ENCODE assay signal across 1 cellular context in the genomic region with DNA sequence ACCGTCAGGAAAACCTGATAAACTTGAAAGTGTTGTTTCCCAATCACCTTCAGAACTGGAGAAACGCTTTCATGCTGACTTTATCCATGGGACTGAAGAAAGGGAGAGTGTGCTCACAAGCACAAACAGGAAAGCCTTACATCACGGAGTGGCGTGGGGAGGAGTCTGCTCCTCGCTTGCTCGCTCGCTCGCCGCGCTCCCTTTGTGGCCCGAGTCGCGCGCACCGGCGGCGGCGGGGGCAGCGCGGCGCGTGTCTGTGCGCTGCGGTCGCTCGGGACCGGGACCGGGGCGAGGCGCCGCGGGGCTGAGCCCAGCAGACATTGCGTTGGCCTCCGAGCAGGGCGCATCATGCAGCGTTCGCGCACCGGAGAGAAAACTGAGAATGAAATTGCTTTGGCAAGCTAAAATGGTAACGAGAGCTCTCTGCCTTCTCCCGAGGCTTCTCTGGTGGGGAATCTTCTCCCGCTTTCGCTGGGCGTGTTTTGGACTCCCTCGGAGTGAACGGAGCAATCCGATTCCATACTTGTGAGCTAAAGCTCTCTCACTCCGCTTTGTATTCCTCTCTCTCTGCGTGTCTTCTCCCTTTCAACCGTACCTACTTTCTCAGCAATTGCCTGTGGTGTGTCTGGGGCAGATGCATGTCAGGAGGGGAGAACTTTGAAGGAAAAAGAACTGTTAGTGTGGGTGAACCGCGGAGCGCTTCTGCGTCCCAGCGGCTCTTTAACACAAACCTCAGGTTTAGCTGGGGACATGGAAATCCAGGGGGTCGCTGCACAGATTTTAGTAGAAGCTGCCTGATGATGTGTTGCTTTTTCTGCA.
TF ChIP-seq lines count a peak whose summit lies in the region.

A gene (plus strand): TSS at position 205 of the 819 bp plus-strand sequence. CDS start 178 bp downstream, at position 383.

TF ChIP-seq in HepG2, 621 proteins besides CTCF, POLR2A, EP300 and RAD21 (continued from another document and continues in another):
- TF ChIP-seq, protein P1, sequence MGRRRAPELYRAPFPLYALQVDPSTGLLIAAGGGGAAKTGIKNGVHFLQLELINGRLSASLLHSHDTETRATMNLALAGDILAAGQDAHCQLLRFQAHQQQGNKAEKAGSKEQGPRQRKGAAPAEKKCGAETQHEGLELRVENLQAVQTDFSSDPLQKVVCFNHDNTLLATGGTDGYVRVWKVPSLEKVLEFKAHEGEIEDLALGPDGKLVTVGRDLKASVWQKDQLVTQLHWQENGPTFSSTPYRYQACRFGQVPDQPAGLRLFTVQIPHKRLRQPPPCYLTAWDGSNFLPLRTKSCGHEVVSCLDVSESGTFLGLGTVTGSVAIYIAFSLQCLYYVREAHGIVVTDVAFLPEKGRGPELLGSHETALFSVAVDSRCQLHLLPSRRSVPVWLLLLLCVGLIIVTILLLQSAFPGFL (CRISPR knock-in tag; IDR thresholded peaks at IDR 0.05): no peak
- TF ChIP-seq ZFY (CRISPR knock-in tag; IDR thresholded peaks at IDR 0.05): peak; percentile 28; the same call in 1 of the 2 replicates
- TF ChIP-seq, protein P2, sequence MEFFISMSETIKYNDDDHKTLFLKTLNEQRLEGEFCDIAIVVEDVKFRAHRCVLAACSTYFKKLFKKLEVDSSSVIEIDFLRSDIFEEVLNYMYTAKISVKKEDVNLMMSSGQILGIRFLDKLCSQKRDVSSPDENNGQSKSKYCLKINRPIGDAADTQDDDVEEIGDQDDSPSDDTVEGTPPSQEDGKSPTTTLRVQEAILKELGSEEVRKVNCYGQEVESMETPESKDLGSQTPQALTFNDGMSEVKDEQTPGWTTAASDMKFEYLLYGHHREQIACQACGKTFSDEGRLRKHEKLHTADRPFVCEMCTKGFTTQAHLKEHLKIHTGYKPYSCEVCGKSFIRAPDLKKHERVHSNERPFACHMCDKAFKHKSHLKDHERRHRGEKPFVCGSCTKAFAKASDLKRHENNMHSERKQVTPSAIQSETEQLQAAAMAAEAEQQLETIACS (CRISPR knock-in tag; IDR thresholded peaks at IDR 0.05): peak; percentile 66
- TF ChIP-seq ZNF615 (CRISPR knock-in tag; IDR thresholded peaks at IDR 0.05; ENCODE audit: borderline replicate concordance): no peak
- no peak for TF ChIP-seq GATA4 (IDR thresholded peaks at IDR 0.05; ENCODE audit: borderline replicate concordance, low read depth)
- TF ChIP-seq KLF13 (CRISPR knock-in tag; IDR thresholded peaks at IDR 0.05): no peak
- TF ChIP-seq PHF8 (CRISPR knock-in tag; IDR thresholded peaks at IDR 0.05): no peak
- peak; percentile 28; the same call in 1 of the 2 replicates for TF ChIP-seq DMAP1 (CRISPR knock-in tag; IDR thresholded peaks at IDR 0.05)
- TF ChIP-seq ERF (CRISPR knock-in tag; IDR thresholded peaks at IDR 0.05): no peak
- no peak for TF ChIP-seq SP140L (CRISPR knock-in tag; IDR thresholded peaks at IDR 0.05; ENCODE audit: borderline replicate concordance)
- TF ChIP-seq, protein P3, sequence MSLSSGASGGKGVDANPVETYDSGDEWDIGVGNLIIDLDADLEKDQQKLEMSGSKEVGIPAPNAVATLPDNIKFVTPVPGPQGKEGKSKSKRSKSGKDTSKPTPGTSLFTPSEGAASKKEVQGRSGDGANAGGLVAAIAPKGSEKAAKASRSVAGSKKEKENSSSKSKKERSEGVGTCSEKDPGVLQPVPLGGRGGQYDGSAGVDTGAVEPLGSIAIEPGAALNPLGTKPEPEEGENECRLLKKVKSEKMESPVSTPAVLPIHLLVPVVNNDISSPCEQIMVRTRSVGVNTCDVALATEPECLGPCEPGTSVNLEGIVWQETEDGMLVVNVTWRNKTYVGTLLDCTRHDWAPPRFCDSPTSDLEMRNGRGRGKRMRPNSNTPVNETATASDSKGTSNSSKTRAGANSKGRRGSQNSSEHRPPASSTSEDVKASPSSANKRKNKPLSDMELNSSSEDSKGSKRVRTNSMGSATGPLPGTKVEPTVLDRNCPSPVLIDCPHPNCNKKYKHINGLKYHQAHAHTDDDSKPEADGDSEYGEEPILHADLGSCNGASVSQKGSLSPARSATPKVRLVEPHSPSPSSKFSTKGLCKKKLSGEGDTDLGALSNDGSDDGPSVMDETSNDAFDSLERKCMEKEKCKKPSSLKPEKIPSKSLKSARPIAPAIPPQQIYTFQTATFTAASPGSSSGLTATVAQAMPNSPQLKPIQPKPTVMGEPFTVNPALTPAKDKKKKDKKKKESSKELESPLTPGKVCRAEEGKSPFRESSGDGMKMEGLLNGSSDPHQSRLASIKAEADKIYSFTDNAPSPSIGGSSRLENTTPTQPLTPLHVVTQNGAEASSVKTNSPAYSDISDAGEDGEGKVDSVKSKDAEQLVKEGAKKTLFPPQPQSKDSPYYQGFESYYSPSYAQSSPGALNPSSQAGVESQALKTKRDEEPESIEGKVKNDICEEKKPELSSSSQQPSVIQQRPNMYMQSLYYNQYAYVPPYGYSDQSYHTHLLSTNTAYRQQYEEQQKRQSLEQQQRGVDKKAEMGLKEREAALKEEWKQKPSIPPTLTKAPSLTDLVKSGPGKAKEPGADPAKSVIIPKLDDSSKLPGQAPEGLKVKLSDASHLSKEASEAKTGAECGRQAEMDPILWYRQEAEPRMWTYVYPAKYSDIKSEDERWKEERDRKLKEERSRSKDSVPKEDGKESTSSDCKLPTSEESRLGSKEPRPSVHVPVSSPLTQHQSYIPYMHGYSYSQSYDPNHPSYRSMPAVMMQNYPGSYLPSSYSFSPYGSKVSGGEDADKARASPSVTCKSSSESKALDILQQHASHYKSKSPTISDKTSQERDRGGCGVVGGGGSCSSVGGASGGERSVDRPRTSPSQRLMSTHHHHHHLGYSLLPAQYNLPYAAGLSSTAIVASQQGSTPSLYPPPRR (CRISPR knock-in tag; IDR thresholded peaks at IDR 0.05; ENCODE audit: borderline replicate concordance): no peak
- TF ChIP-seq ZNF263 (CRISPR knock-in tag; IDR thresholded peaks at IDR 0.05): peak; percentile 98
- no peak for TF ChIP-seq DPF2 (CRISPR knock-in tag; IDR thresholded peaks at IDR 0.05; ENCODE audit: borderline replicate concordance, low read depth)
- no peak for TF ChIP-seq EZH2 (conservative IDR thresholded peaks at IDR 0.05; ENCODE audit: low read depth, low read length)
- TF ChIP-seq SOX13 (IDR thresholded peaks at IDR 0.05): no peak
- TF ChIP-seq SOX13 (CRISPR knock-in tag; conservative IDR thresholded peaks at IDR 0.05 in 1 of 2, IDR thresholded peaks at IDR 0.05 in 1 of 2): no peak
- no peak for TF ChIP-seq ZNF138 (CRISPR knock-in tag; IDR thresholded peaks at IDR 0.05; ENCODE audit: low read depth)
- TF ChIP-seq, protein P4, sequence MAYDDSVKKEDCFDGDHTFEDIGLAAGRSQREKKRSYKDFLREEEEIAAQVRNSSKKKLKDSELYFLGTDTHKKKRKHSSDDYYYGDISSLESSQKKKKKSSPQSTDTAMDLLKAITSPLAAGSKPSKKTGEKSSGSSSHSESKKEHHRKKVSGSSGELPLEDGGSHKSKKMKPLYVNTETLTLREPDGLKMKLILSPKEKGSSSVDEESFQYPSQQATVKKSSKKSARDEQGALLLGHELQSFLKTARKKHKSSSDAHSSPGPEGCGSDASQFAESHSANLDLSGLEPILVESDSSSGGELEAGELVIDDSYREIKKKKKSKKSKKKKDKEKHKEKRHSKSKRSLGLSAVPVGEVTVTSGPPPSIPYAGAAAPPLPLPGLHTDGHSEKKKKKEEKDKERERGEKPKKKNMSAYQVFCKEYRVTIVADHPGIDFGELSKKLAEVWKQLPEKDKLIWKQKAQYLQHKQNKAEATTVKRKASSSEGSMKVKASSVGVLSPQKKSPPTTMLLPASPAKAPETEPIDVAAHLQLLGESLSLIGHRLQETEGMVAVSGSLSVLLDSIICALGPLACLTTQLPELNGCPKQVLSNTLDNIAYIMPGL (CRISPR knock-in tag; IDR thresholded peaks at IDR 0.05; ENCODE audit: borderline replicate concordance in 1 of 2, low read depth in 1 of 2): peak in 1 of 2 experiments; percentile 35; a peak in 1 of 4 replicates
- TF ChIP-seq IKZF1 (IDR thresholded peaks at IDR 0.05): no peak
- TF ChIP-seq FOXP1 (IDR thresholded peaks at IDR 0.05): no peak
- no peak for TF ChIP-seq FOXP1 (CRISPR knock-in tag; IDR thresholded peaks at IDR 0.05)
- TF ChIP-seq KDM2A (CRISPR knock-in tag; IDR thresholded peaks at IDR 0.05; ENCODE audit: borderline replicate concordance, low read depth): peak; percentile 65
- TF ChIP-seq ZNF7 (CRISPR knock-in tag; IDR thresholded peaks at IDR 0.05): no peak
- no peak for TF ChIP-seq ZNF768 (CRISPR knock-in tag; IDR thresholded peaks at IDR 0.05)
- no peak for TF ChIP-seq SIX4 (CRISPR knock-in tag; IDR thresholded peaks at IDR 0.05)
- TF ChIP-seq PHF20 (CRISPR knock-in tag; IDR thresholded peaks at IDR 0.05): 0 out of 2 replicates have a peak, but pooled peaks have one; percentile 32
- TF ChIP-seq ZNF274 (CRISPR knock-in tag; IDR thresholded peaks at IDR 0.05): no peak
- TF ChIP-seq ZFX (CRISPR knock-in tag; IDR thresholded peaks at IDR 0.05; ENCODE audit: low read depth): peak; percentile 36
- TF ChIP-seq, protein P5, sequence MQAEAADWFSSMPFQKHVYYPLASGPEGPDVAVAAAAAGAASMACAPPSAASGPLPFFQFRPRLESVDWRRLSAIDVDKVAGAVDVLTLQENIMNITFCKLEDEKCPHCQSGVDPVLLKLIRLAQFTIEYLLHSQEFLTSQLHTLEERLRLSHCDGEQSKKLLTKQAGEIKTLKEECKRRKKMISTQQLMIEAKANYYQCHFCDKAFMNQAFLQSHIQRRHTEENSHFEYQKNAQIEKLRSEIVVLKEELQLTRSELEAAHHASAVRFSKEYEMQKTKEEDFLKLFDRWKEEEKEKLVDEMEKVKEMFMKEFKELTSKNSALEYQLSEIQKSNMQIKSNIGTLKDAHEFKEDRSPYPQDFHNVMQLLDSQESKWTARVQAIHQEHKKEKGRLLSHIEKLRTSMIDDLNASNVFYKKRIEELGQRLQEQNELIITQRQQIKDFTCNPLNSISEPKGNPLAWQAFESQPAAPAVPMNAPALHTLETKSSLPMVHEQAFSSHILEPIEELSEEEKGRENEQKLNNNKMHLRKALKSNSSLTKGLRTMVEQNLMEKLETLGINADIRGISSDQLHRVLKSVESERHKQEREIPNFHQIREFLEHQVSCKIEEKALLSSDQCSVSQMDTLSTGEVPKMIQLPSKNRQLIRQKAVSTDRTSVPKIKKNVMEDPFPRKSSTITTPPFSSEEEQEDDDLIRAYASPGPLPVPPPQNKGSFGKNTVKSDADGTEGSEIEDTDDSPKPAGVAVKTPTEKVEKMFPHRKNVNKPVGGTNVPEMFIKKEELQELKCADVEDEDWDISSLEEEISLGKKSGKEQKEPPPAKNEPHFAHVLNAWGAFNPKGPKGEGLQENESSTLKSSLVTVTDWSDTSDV (CRISPR knock-in tag; IDR thresholded peaks at IDR 0.05): no peak
- TF ChIP-seq XRCC5 (optimal IDR thresholded peaks at IDR 0.05; ENCODE audit: low read length): peak; percentile 22
- TF ChIP-seq CBX5 (CRISPR knock-in tag; IDR thresholded peaks at IDR 0.05; ENCODE audit: borderline replicate concordance): no peak
- no peak for TF ChIP-seq ZNF333 (CRISPR knock-in tag; IDR thresholded peaks at IDR 0.05; ENCODE audit: borderline replicate concordance)
- TF ChIP-seq, protein P6, sequence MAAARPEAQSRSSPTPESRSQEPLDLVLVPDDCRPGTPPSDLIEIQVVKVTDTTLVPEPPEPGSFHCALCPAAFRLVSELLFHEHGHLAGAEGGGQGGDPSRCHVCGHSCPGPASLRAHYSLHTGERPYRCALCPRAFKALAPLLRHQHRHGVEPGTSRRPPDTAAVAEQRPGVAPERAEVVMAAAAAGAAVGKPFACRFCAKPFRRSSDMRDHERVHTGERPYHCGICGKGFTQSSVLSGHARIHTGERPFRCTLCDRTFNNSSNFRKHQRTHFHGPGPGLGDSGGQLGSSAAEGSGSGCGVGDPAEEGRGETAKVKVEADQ (CRISPR knock-in tag; IDR thresholded peaks at IDR 0.05; ENCODE audit: borderline replicate concordance): 0 out of 2 replicates have a peak, but pooled peaks have one; percentile 52
- TF ChIP-seq NR2F6 (IDR thresholded peaks at IDR 0.05): no peak
- no peak for TF ChIP-seq NR2F6 (CRISPR knock-in tag; IDR thresholded peaks at IDR 0.05)
- TF ChIP-seq MED8 (CRISPR knock-in tag; IDR thresholded peaks at IDR 0.05; ENCODE audit: insufficient replicate concordance): no peak
